1 cellular context compared by ENCODE assay signal in genomic region chr11:120335928-120336640, GRCh38.
TF ChIP-seq lines count a peak whose summit lies in the region.

Gene ARHGEF12, plus strand, starts transcription at chr11:120336413. Its CDS starts 831 bp downstream, at chr11:120337244.

TF ChIP-seq in HepG2, 621 proteins besides CTCF, POLR2A, EP300 and RAD21 (continued from another document and continues in another):
- no peak for TF ChIP-seq USF2 (IDR thresholded peaks at IDR 0.05; ENCODE audit: low read depth, low read length)
- TF ChIP-seq USF2 (CRISPR knock-in tag; IDR thresholded peaks at IDR 0.05; ENCODE audit: borderline replicate concordance), result peak; percentile 32; the same call in 1 of the 2 replicates
- peak; percentile 65 for TF ChIP-seq TFDP2 (CRISPR knock-in tag; IDR thresholded peaks at IDR 0.05)
- TF ChIP-seq, protein P1, sequence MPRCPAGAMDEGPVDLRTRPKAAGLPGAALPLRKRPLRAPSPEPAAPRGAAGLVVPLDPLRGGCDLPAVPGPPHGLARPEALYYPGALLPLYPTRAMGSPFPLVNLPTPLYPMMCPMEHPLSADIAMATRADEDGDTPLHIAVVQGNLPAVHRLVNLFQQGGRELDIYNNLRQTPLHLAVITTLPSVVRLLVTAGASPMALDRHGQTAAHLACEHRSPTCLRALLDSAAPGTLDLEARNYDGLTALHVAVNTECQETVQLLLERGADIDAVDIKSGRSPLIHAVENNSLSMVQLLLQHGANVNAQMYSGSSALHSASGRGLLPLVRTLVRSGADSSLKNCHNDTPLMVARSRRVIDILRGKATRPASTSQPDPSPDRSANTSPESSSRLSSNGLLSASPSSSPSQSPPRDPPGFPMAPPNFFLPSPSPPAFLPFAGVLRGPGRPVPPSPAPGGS (CRISPR knock-in tag; IDR thresholded peaks at IDR 0.05), result peak; percentile 37; the same call in 1 of the 2 replicates
- no peak for TF ChIP-seq NFIC (IDR thresholded peaks at IDR 0.05; ENCODE audit: low read length)
- no peak for TF ChIP-seq TEAD2 (CRISPR knock-in tag; IDR thresholded peaks at IDR 0.05)
- peak; percentile 84 for TF ChIP-seq ZNF780A (CRISPR knock-in tag; IDR thresholded peaks at IDR 0.05)
- TF ChIP-seq CC2D1A (CRISPR knock-in tag; IDR thresholded peaks at IDR 0.05), result no peak
- TF ChIP-seq, protein P2, sequence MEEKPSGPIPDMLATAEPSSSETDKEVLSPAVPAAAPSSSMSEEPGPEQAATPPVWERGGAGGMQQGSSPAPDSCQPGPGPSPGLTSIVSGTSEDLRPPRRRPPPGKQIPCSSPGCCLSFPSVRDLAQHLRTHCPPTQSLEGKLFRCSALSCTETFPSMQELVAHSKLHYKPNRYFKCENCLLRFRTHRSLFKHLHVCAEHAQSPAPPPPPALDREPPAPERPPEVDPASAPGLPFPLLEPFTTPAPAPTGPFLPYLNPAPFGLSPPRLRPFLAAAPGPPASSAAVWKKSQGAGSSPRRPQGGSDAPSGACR (CRISPR knock-in tag; IDR thresholded peaks at IDR 0.05), result peak; percentile 62; the same call in 1 of the 2 replicates
- TF ChIP-seq YY1 (IDR thresholded peaks at IDR 0.05; ENCODE audit: insufficient read depth, insufficient replicate concordance, low read depth, low read length), result peak; percentile 82
- peak; percentile 64; the same call in 1 of the 2 replicates for TF ChIP-seq SP4 (CRISPR knock-in tag; IDR thresholded peaks at IDR 0.05)
- TF ChIP-seq NR1H2 (CRISPR knock-in tag; IDR thresholded peaks at IDR 0.05; ENCODE audit: borderline replicate concordance, low read depth), result no peak
- peak; percentile 67 for TF ChIP-seq MXD1 (CRISPR knock-in tag; IDR thresholded peaks at IDR 0.05)
- TF ChIP-seq NFATC3 (CRISPR knock-in tag; IDR thresholded peaks at IDR 0.05), result no peak
- no peak for TF ChIP-seq ZNF44 (CRISPR knock-in tag; IDR thresholded peaks at IDR 0.05)
- no peak for TF ChIP-seq ZNF720 (CRISPR knock-in tag; IDR thresholded peaks at IDR 0.05)
- TF ChIP-seq ARHGAP35 (CRISPR knock-in tag; IDR thresholded peaks at IDR 0.05; ENCODE audit: borderline replicate concordance), result no peak
- TF ChIP-seq TBL1XR1 (IDR thresholded peaks at IDR 0.05; ENCODE audit: borderline replicate concordance, low read length, partially characterized antibody), result peak; percentile 18
- peak; percentile 60; the same call in 1 of the 2 replicates for TF ChIP-seq ZNF33A (CRISPR knock-in tag; IDR thresholded peaks at IDR 0.05; ENCODE audit: borderline replicate concordance)
- 0 out of 2 replicates have a peak, but pooled peaks have one; percentile 21 for TF ChIP-seq ZNF121 (CRISPR knock-in tag; IDR thresholded peaks at IDR 0.05)
- peak; percentile 59; the same call in 1 of the 2 replicates for TF ChIP-seq FOXK1 (CRISPR knock-in tag; IDR thresholded peaks at IDR 0.05; ENCODE audit: borderline replicate concordance, low read depth)
- no peak for TF ChIP-seq IKZF4 (CRISPR knock-in tag; IDR thresholded peaks at IDR 0.05; ENCODE audit: borderline replicate concordance, low read depth, not compliant biosample characterization)
- peak; percentile 61; the same call in 1 of the 2 replicates for TF ChIP-seq FOXC1 (CRISPR knock-in tag; IDR thresholded peaks at IDR 0.05; ENCODE audit: borderline replicate concordance)
- TF ChIP-seq ZNF749 (CRISPR knock-in tag; IDR thresholded peaks at IDR 0.05; ENCODE audit: borderline replicate concordance), result peak; percentile 83; the same call in 1 of the 2 replicates
- TF ChIP-seq MIER2 (CRISPR knock-in tag; IDR thresholded peaks at IDR 0.05), result 0 out of 2 replicates have a peak, but pooled peaks have one; percentile 51
- no peak for TF ChIP-seq NFYC (CRISPR knock-in tag; IDR thresholded peaks at IDR 0.05)
- TF ChIP-seq FOXA1 (IDR thresholded peaks at IDR 0.05), result no peak
- no peak; the same call in 1 of the 2 replicates for TF ChIP-seq FOXA1 (CRISPR knock-in tag; IDR thresholded peaks at IDR 0.05)
- TF ChIP-seq E2F2 (CRISPR knock-in tag; IDR thresholded peaks at IDR 0.05; ENCODE audit: borderline replicate concordance), result no peak
- peak; percentile 83; the same call in 1 of the 2 replicates for TF ChIP-seq SSRP1 (CRISPR knock-in tag; IDR thresholded peaks at IDR 0.05)
- TF ChIP-seq, protein P3, sequence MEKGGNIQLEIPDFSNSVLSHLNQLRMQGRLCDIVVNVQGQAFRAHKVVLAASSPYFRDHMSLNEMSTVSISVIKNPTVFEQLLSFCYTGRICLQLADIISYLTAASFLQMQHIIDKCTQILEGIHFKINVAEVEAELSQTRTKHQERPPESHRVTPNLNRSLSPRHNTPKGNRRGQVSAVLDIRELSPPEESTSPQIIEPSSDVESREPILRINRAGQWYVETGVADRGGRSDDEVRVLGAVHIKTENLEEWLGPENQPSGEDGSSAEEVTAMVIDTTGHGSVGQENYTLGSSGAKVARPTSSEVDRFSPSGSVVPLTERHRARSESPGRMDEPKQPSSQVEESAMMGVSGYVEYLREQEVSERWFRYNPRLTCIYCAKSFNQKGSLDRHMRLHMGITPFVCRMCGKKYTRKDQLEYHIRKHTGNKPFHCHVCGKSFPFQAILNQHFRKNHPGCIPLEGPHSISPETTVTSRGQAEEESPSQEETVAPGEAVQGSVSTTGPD (CRISPR knock-in tag; IDR thresholded peaks at IDR 0.05), result no peak
- TF ChIP-seq ZNF619 (CRISPR knock-in tag; IDR thresholded peaks at IDR 0.05), result no peak
- no peak for TF ChIP-seq ZFP36L2 (CRISPR knock-in tag; IDR thresholded peaks at IDR 0.05)
- TF ChIP-seq MAFF (IDR thresholded peaks at IDR 0.05; ENCODE audit: low read depth, low read length), result no peak
- TF ChIP-seq SIX4 (CRISPR knock-in tag; IDR thresholded peaks at IDR 0.05), result 0 out of 2 replicates have a peak, but pooled peaks have one; percentile 21
- no peak; the same call in none of the 2 replicates for TF ChIP-seq E2F1 (CRISPR knock-in tag; IDR thresholded peaks at IDR 0.05)
- TF ChIP-seq MIXL1 (CRISPR knock-in tag; IDR thresholded peaks at IDR 0.05), result peak; percentile 42; the same call in 1 of the 2 replicates
- TF ChIP-seq CCDC6 (CRISPR knock-in tag; IDR thresholded peaks at IDR 0.05), result peak; percentile 44; the same call in 1 of the 2 replicates
- peak; percentile 51; the same call in 1 of the 2 replicates for TF ChIP-seq TSC22D2 (CRISPR knock-in tag; IDR thresholded peaks at IDR 0.05; ENCODE audit: borderline replicate concordance)
- TF ChIP-seq ZNF382 (CRISPR knock-in tag; IDR thresholded peaks at IDR 0.05; ENCODE audit: borderline replicate concordance), result no peak
- no peak for TF ChIP-seq ZSCAN12 (CRISPR knock-in tag; IDR thresholded peaks at IDR 0.05)
- 0 out of 2 replicates have a peak, but pooled peaks have one; percentile 24 for TF ChIP-seq ESRRA (CRISPR knock-in tag; IDR thresholded peaks at IDR 0.05; ENCODE audit: low read depth)
- TF ChIP-seq, protein P4, sequence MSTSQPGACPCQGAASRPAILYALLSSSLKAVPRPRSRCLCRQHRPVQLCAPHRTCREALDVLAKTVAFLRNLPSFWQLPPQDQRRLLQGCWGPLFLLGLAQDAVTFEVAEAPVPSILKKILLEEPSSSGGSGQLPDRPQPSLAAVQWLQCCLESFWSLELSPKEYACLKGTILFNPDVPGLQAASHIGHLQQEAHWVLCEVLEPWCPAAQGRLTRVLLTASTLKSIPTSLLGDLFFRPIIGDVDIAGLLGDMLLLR (CRISPR knock-in tag; IDR thresholded peaks at IDR 0.05), result peak; percentile 12; the same call in 1 of the 2 replicates
- no peak for TF ChIP-seq ZNF253 (CRISPR knock-in tag; IDR thresholded peaks at IDR 0.05; ENCODE audit: borderline replicate concordance)
- 0 out of 2 replicates have a peak, but pooled peaks have one; percentile 40 for TF ChIP-seq TIGD3 (CRISPR knock-in tag; IDR thresholded peaks at IDR 0.05; ENCODE audit: borderline replicate concordance)
- peak; percentile 74; the same call in 1 of the 2 replicates for TF ChIP-seq ZBTB20 (CRISPR knock-in tag; IDR thresholded peaks at IDR 0.05; ENCODE audit: borderline replicate concordance, low read depth)
- TF ChIP-seq ZSCAN31 (CRISPR knock-in tag; IDR thresholded peaks at IDR 0.05; ENCODE audit: low read depth), result peak; percentile 82
- peak; percentile 65; the same call in 1 of the 2 replicates for TF ChIP-seq ZNF580 (CRISPR knock-in tag; IDR thresholded peaks at IDR 0.05; ENCODE audit: borderline replicate concordance, low read depth)
- no peak for TF ChIP-seq FOXP1 (IDR thresholded peaks at IDR 0.05)
- 0 out of 2 replicates have a peak, but pooled peaks have one; percentile 11 for TF ChIP-seq FOXP1 (CRISPR knock-in tag; IDR thresholded peaks at IDR 0.05)
- TF ChIP-seq TFDP1 (CRISPR knock-in tag; IDR thresholded peaks at IDR 0.05; ENCODE audit: borderline replicate concordance), result peak; percentile 45; the same call in 1 of the 2 replicates
- peak; percentile 81 for TF ChIP-seq ZFP1 (CRISPR knock-in tag; IDR thresholded peaks at IDR 0.05)
- no peak for TF ChIP-seq ZNF616 (CRISPR knock-in tag; IDR thresholded peaks at IDR 0.05; ENCODE audit: low read depth)
- TF ChIP-seq GMEB2 (CRISPR knock-in tag; IDR thresholded peaks at IDR 0.05; ENCODE audit: low read depth), result no peak
- TF ChIP-seq SNRNP70 (IDR thresholded peaks at IDR 0.05; ENCODE audit: low read depth, low read length), result no peak
